In the genomic region with DNA sequence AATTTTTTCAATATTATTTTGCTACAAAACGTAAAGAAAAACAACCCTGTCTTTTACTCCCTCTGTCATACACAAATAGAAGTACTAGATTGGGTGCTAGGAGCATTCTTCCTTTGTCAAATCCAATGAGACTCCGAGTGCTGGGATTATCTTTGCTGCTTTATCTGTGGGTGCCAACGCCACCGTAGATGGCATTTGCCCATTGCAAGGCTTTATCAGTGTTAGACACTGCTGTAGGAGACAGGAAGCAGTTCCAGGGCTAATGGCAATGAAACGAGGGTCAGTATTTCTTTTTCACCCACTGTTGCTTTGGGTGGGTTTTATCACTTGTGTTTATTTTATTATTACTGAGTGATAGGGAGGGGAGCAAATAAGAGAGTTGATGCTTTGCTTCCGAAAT, we compare ENCODE assay signal across 19 cellular contexts.
"Had no signal": no experiment of that assay in that cellular context is flagged by ENCODE, and none has a peak within 500 bp of the region (broad histone marks: within the 10 kb centered on the region; RNA-seq: fewer than 3 reads in every experiment).

No MANE protein-coding gene starts in this region.

- H3K4me3 ChIP-seq: MG63 had no signal

- DNase-seq: IMR-90, Karpas-422, KG1, MG63, NCI-H1092, NCI-H1105 treated with DMSO at 0.1 percent for 48 hours, NCI-H1417 treated with DMSO at 0.1 percent for 48 hours, NCI-H146, NCI-H1694 treated with DMSO at 0.1 percent for 48 hours, NCI-H1930, NCI-H2081, NCI-H2107, NCI-H524, NCI-H526 treated with DMSO at 0.1 percent for 48 hours, NCI-H748 treated with DMSO at 0.1 percent for 48 hours, RPMI8226, SHP77, SW 1271 had no signal

- H3K27me3 ChIP-seq: MG63 had no signal

- ATAC-seq: HepG2 had no signal

- H3K36me3 ChIP-seq: MG63 had no signal
